Comparison of ENCODE assay signal across 11 cellular contexts in the genomic region with DNA sequence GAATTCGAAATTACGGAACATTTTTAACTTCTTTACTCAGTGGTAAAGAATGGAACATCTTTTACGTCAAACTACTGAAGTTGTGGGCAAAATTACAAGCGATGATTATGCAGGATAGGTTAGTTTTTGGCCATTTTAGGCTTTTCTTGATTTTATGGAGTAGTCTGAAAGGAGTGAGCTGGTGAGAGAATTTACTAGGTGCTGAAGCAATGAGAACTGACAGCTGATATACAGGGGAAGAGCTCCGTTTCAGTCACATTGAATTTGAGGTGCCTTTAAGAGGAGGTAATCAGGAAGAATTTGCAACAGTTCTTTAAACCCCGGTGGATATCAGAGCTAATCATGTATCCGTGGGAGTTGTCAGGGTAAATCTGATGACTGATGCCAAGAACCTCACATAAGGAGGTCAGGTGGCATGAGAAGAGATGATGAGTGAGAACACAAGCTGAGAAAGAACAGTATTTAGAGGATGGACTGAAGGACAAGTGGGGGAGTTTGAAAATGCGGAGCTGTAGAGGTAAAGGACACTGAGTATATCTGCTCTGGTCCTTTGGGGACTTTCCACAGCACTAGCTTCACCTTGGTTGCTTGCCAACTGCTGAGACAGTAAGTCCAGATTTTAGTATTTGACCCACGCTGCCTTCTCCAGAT.
DNase-seq lines count a peak whose midpoint lies in the region; ATAC-seq and TF ChIP-seq lines count a peak whose summit lies in the region.
"Had no signal": no experiment of that assay in that cellular context is flagged by ENCODE, and none has a peak within 500 bp of the region (broad histone marks: within the 10 kb centered on the region; RNA-seq: fewer than 3 reads in every experiment).

No MANE protein-coding gene starts in this region.

- H3K27ac ChIP-seq in adrenal gland (peak overlapping the region in 1 of 5 donors; percentile 3), body of pancreas (no peak overlapping the region)
- H3K27ac ChIP-seq: cardiac muscle cell, left lung had no signal

- H3K4me3 ChIP-seq in adrenal gland, result no peak overlapping the region
- no peak overlapping the region for H3K4me3 ChIP-seq in body of pancreas
- H3K4me3 ChIP-seq: cardiac muscle cell, left lung had no signal

- 54 to 68% (median 66%) methylated on average over 9 of the region's 9 CpGs for WGBS in adrenal gland, 4 donors
- WGBS in body of pancreas, 2 donors, result 61% methylated on average over 9 of the region's 9 CpGs

- H3K27me3 ChIP-seq in adrenal gland (no peaks in the 10 kb centered on the region), body of pancreas (no peaks in the 10 kb centered on the region)
- H3K27me3 ChIP-seq: cardiac muscle cell, left lung had no signal

- TF ChIP-seq CTCF in adrenal gland (IDR thresholded peaks at IDR 0.05) (no peak), body of pancreas (IDR thresholded peaks at IDR 0.05) (no peak)

- H3K9me3 ChIP-seq in adrenal gland (replicated peaks in 1 of 3), result no peaks in the 10 kb centered on the region
- H3K9me3 ChIP-seq in body of pancreas, result no peaks in the 10 kb centered on the region
- H3K9me3 ChIP-seq: left lung had no signal

- H3K36me3 Mint-ChIP-seq in immature natural killer cell, result no peaks in the 10 kb centered on the region

- no peaks in the 10 kb centered on the region for H3K36me3 ChIP-seq in adrenal gland (replicated peaks in 1 of 2)
- H3K36me3 ChIP-seq in body of pancreas (replicated peaks in 1 of 2; ENCODE audit: insufficient read depth in 1 of 2, low read depth in 2 of 2), result no peaks in the 10 kb centered on the region
- H3K36me3 ChIP-seq: cardiac muscle cell, left lung had no signal

- ATAC-seq in GM18502 (IDR thresholded peaks at IDR 0.05; ENCODE audit: poor library complexity, unreplicated experiment) (peak; percentile 80), GM21360 (IDR thresholded peaks at IDR 0.05; ENCODE audit: unreplicated experiment) (peak; percentile 77), HG03354 (IDR thresholded peaks at IDR 0.05; ENCODE audit: poor library complexity, severe bottlenecking, unreplicated experiment) (peak; percentile 79), body of pancreas (no peak)
- ATAC-seq: left lung had no signal

- intact Hi-C loops in adrenal gland (cut with DNase I), result no loop called here
- intact Hi-C loops in posterior cingulate gyrus (cut with DNase I), result no loop called here
- intact Hi-C loops in body of pancreas (cut with DNase I), result no loop called here

- no peak overlapping the region for H3K27ac Mint-ChIP-seq in immature natural killer cell

- peaks cover 0 to 3% (median under 1%) of the 10 kb centered on the region in 6 donors for H3K9me3 Mint-ChIP-seq in immature natural killer cell

- peaks cover 0 to 5% (median 0%) of the 10 kb centered on the region in 3 donors for H3K27me3 Mint-ChIP-seq in immature natural killer cell (ENCODE audit: low read depth in 3 of 3)

- TF ChIP-seq POLR2A in adrenal gland (IDR thresholded peaks at IDR 0.05) (no peak), body of pancreas (IDR thresholded peaks at IDR 0.05) (no peak)

- H3K4me1 ChIP-seq in adrenal gland (replicated peaks in 1 of 2), result peaks cover 23 to 24% of the 10 kb centered on the region in 2 donors
- no peaks in the 10 kb centered on the region for H3K4me1 ChIP-seq in body of pancreas

- H3K4me1 Mint-ChIP-seq in immature natural killer cell, result no peaks in the 10 kb centered on the region

- H3K4me3 Mint-ChIP-seq in immature natural killer cell, result no peak overlapping the region

- DNase-seq in adrenal gland (peak; percentile 28 to 62 (median 37)), posterior cingulate gyrus (no peak), body of pancreas (no peak), SW480 (ENCODE audit: low spot score) (no peak), immature natural killer cell (no peak)
- DNase-seq: H7, left lung had no signal

Comparison
In these comparisons a context has a peak if more than half of its experiments do, and no peak if none do; other contexts are left out.
1. DNase-seq: peak in adrenal gland (7 of 7); none in posterior cingulate gyrus (0 of 10), body of pancreas (0 of 4), SW480 (single experiment) and immature natural killer cell (0 of 3).